In the genomic region with DNA sequence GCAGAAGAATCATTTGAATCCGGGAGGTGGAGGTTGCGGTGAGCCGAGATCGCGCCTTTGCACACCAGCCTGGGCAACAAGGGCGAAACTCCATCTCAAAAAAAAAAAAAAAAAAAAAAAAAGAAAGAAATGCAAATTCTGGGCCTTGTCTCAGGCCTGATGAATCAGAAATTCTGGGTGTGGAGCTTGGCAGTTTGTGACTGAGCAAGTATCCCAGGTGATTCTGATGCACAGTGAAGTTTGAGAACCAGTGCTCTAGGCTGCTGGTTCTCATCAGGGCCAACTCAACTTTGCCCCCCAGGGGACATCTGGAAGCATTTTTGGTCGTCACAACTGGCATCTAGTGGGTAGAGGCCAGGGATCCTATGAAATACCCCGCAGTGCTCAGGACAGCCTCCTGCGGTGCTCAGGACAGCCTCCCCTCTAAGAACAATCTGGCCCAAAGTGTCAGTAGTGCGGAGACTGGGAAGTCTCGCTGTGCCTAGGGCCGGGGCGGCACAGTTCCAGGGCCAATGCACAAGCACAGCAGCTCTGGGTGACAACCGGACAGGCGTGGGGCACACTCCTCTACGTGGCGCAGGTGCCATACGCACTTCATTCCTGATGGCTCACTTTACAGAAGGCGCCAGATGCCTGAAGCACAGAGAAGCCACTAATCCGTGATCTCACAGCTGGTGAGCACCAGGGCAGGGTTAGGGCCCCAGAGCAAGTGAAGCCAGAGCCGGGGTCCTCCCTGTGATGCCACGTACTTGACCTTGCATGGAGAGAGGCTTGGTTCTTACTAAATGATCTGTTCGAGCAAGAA, we compare ENCODE assay signal across 15 cellular contexts. TPM values are rescaled to one million over a fixed set of nuclear protein-coding genes. Genes with fewer than 3 reads are reported as not detected.
DNase-seq lines count a peak whose midpoint lies in the region; ATAC-seq and TF ChIP-seq lines count a peak whose summit lies in the region.
"Had no signal": no experiment of that assay in that cellular context is flagged by ENCODE, and none has a peak within 500 bp of the region (broad histone marks: within the 10 kb centered on the region; RNA-seq: fewer than 3 reads in every experiment).

No MANE protein-coding gene starts in this region.

- H3K27me3 ChIP-seq in OCI-LY1 (ENCODE audit: insufficient read depth, low read length) = no peaks in the 10 kb centered on the region
- H3K27me3 ChIP-seq in psoas muscle (ENCODE audit: insufficient read depth in 3 of 3, low read length in 2 of 3) = peaks cover 0 to 10% (median 5%) of the 10 kb centered on the region in 3 donors

- CTCF ChIA-PET in HEK293 (lab: Yijun Ruan, JAX) = interaction anchor here (0.6 kb wide), 1 partner anchor 333 kb away, joined by 4 read pairs; no protein-coding TSS in a partner anchor

- H3K36me3 ChIP-seq in HEK293 (ENCODE audit: control insufficient read depth in 2 of 2, insufficient read depth in 1 of 2, low read length in 2 of 2) = no peaks in the 10 kb centered on the region
- no peaks in the 10 kb centered on the region for H3K36me3 ChIP-seq in OCI-LY1 (ENCODE audit: insufficient read depth, low read length)
- H3K36me3 ChIP-seq in psoas muscle (ENCODE audit: insufficient read depth in 1 of 2, low read depth in 1 of 2) = no peaks in the 10 kb centered on the region
- H3K36me3 ChIP-seq: BE2C, left lung had no signal

- peak overlapping the region; percentile 28 for H3K27ac Mint-ChIP-seq in glutamatergic neuron (ENCODE audit: unreplicated experiment)

- H2AFZ ChIP-seq in OCI-LY1 (ENCODE audit: low read length) = no peak overlapping the region

- H3K9me3 ChIP-seq in HEK293 (ENCODE audit: control insufficient read depth, insufficient read depth, low read depth, low read length) (no peaks in the 10 kb centered on the region), OCI-LY1 (ENCODE audit: low read length) (no peaks in the 10 kb centered on the region), psoas muscle (no peaks in the 10 kb centered on the region)
- H3K9me3 ChIP-seq: BE2C, left lung had no signal

- POLR2A ChIA-PET in HEK293 (lab: Yijun Ruan, JAX) = interaction anchor here (0.6 to 0.7 kb wide), 2 partner anchors 27 to 102 kb away, joined by 3 to 5 read pairs; no protein-coding TSS in a partner anchor

- H3K9me2 ChIP-seq in OCI-LY1 (ENCODE audit: low read depth, low read length) = no peaks in the 10 kb centered on the region

- H3K9me3 Mint-ChIP-seq in glutamatergic neuron (ENCODE audit: unreplicated experiment) = peaks cover 2% of the 10 kb centered on the region

- H3K4me3 Mint-ChIP-seq in glutamatergic neuron (ENCODE audit: unreplicated experiment) = no peak overlapping the region

- peaks cover 38% of the 10 kb centered on the region for H3K4me1 Mint-ChIP-seq in glutamatergic neuron (ENCODE audit: low read depth, unreplicated experiment)

- no peaks in the 10 kb centered on the region for H3K36me3 Mint-ChIP-seq in glutamatergic neuron (ENCODE audit: unreplicated experiment)

- WGBS in psoas muscle, 3 donors = 87 to 90% (median 90%) methylated on average over 23 of the region's 23 CpGs

- no peak overlapping the region for H3K27ac ChIP-seq in HEK293 (ENCODE audit: extremely low read depth, low read depth, low read length)
- H3K27ac ChIP-seq in OCI-LY1 (ENCODE audit: low read depth, low read length, poor library complexity, severe bottlenecking) = peak overlapping the region; percentile 97
- H3K27ac ChIP-seq in psoas muscle = no peak overlapping the region
- H3K27ac ChIP-seq: HL-60, KMS-11, left lung had no signal

- TF ChIP-seq CTCF in HEK293 (tag by site-specific recombination; IDR thresholded peaks at IDR 0.05) (no peak), OCI-LY1 (IDR thresholded peaks at IDR 0.05; ENCODE audit: low read length) (no peak), glutamatergic neuron (IDR thresholded peaks at IDR 0.05; ENCODE audit: partially characterized antibody, unreplicated experiment) (no peak), psoas muscle (IDR thresholded peaks at IDR 0.05) (no peak)

- DNase-seq in COLO668 (lab: John Stamatoyannopoulos, UW; ENCODE audit: unreplicated experiment) (peak; percentile 29), glutamatergic neuron (peak; percentile 42), psoas muscle (no peak), SKM-1 (lab: John Stamatoyannopoulos, UW; ENCODE audit: unreplicated experiment) (no peak)
- DNase-seq: activated gamma-delta T cell treated with Interleukin-2 at 50 U/mL for 16 hours; BE2C; posterior cingulate gyrus; RPMI8226; stimulated activated naive CD4-positive, alpha-beta T cell had no signal

- no peaks in the 10 kb centered on the region for H3F3A ChIP-seq in OCI-LY1 (ENCODE audit: insufficient read depth, low read length)

- no peaks in the 10 kb centered on the region for H3K79me2 ChIP-seq in OCI-LY1 (ENCODE audit: insufficient read depth, low read length)

- H3K4me1 ChIP-seq in HEK293 (ENCODE audit: control insufficient read depth, insufficient read depth, low read length) (peaks cover 6% of the 10 kb centered on the region; the same call in 1 of the 2 replicates), OCI-LY1 (ENCODE audit: insufficient read depth, low read length, severe bottlenecking) (peaks cover 68% of the 10 kb centered on the region), psoas muscle (no peaks in the 10 kb centered on the region)

- ATAC-seq in psoas muscle (no peak), HG03039 (IDR thresholded peaks at IDR 0.05; ENCODE audit: unreplicated experiment) (no peak)
- ATAC-seq: left lung had no signal

- peaks cover 10% of the 10 kb centered on the region for H3K27me3 Mint-ChIP-seq in glutamatergic neuron (ENCODE audit: unreplicated experiment)

- intact Hi-C loops in psoas muscle (cut with DNase I) = no loop called here

- peak overlapping the region; percentile 56; the same call in 1 of the 2 replicates for H3K9ac ChIP-seq in OCI-LY1 (ENCODE audit: low read length)
- H3K9ac ChIP-seq: KMS-11 had no signal

- H3K4me2 ChIP-seq in OCI-LY1 (ENCODE audit: low read length) = peak overlapping the region; percentile 48; the same call in 1 of the 2 replicates
- H3K4me2 ChIP-seq: KMS-11 had no signal

- no peak overlapping the region for H3K4me3 ChIP-seq in HEK293 (ENCODE audit: low read depth, low read length)
- H3K4me3 ChIP-seq in OCI-LY1 (ENCODE audit: low read depth, low read length, poor library complexity, severe bottlenecking) = peak overlapping the region; percentile 27
- no peak overlapping the region for H3K4me3 ChIP-seq in psoas muscle
- H3K4me3 ChIP-seq: left lung had no signal

- no peaks in the 10 kb centered on the region for H4K20me1 ChIP-seq in OCI-LY1 (ENCODE audit: insufficient read depth, low read length)

TF ChIP-seq in HEK293, 187 proteins besides CTCF, POLR2A, EP300 and RAD21:
- TF ChIP-seq ZIC2 (tag by site-specific recombination; IDR thresholded peaks at IDR 0.05) (peak; percentile 35), YY1 (tag by site-specific recombination; IDR thresholded peaks at IDR 0.05) (no peak)

RNA-seq across cellular contexts. Expression of gene SDK2, which starts 55.8 kb away (rescaled TPM):
- total RNA-seq in glutamatergic neuron (ENCODE audit: unreplicated experiment) (12.3 TPM), psoas muscle (1 to 10 TPM in 1 of 4 donors, under 1 TPM in 3; 0.23 to 2.8 (median 0.35) TPM)
- polyA plus RNA-seq in psoas muscle = under 1 TPM; 0.04 to 0.24 (median 0.21) TPM

Comparison
In these comparisons a context has a peak if more than half of its experiments do, and no peak if none do; other contexts are left out.
1. DNase-seq: peak in COLO668 (single experiment) and glutamatergic neuron (single experiment); none in psoas muscle (0 of 2) and SKM-1 (single experiment).